In genomic region chr1:235504122-235504493, GRCh38 we compare ENCODE assay signal across 8 cellular contexts. TPM values are rescaled to one million over a fixed set of nuclear protein-coding genes. Genes with fewer than 3 reads are reported as not detected.
DNase-seq lines count a peak whose midpoint lies in the region; ATAC-seq, FAIRE-seq and TF ChIP-seq lines count a peak whose summit lies in the region.

TSS of gene B3GALNT2 (minus strand) at chr1:235504452. CDS start at chr1:235504252, 200 bp downstream.

- H3K9me3 Mint-ChIP-seq in CD4-positive, alpha-beta memory T cell = no peaks in the 10 kb centered on the region
- no peaks in the 10 kb centered on the region for H3K9me3 Mint-ChIP-seq in stimulated activated naive CD8-positive, alpha-beta T cell treated with anti-CD3 and anti-CD28 coated beads, Interleukin-15, amount 100 ng/mL, for 72 hours

- peak within 1 kb of the TSS; percentile 74 for H3K4me3 ChIP-seq in CD4-positive, alpha-beta memory T cell (ENCODE audit: low read length in 2 of 2)
- H3K4me3 ChIP-seq in astrocyte of the cerebellum (ENCODE audit: low read depth, low read length) (peak within 1 kb of the TSS; percentile 78), kidney (ENCODE audit: low read length in 2 of 2) (peak within 1 kb of the TSS; percentile 81 to 91)

- H3K9ac ChIP-seq in kidney (ENCODE audit: low read length in 2 of 2) = peak within 1 kb of the TSS; percentile 74 to 91

- peak within 1 kb of the TSS; percentile 97 to 100 (median 98) for H3K27ac Mint-ChIP-seq in CD4-positive, alpha-beta memory T cell
- H3K27ac Mint-ChIP-seq in stimulated activated naive CD8-positive, alpha-beta T cell treated with anti-CD3 and anti-CD28 coated beads, Interleukin-15, amount 100 ng/mL, for 72 hours = peak within 1 kb of the TSS; percentile 93 to 99

- TF ChIP-seq CTCF in astrocyte of the cerebellum (IDR thresholded peaks at IDR 0.05; ENCODE audit: low read depth, low read length, missing control alignments) (no peak), kidney (IDR thresholded peaks at IDR 0.05; ENCODE audit: borderline replicate concordance, extremely low read depth, insufficient read depth) (no peak)

- CTCF ChIA-PET in CD4-positive, alpha-beta memory T cell (lab: Charles Lee; ENCODE audit: partially characterized antibody) = interaction anchor here (0.7 to 2.1 kb wide), 20 partner anchors 8 to 521 kb away, joined by 3 to 17 read pairs (median 4); no protein-coding TSS in a partner anchor

- H3K4me1 Mint-ChIP-seq in CD4-positive, alpha-beta memory T cell = peaks cover 12 to 32% (median 19%) of the 10 kb centered on the region in 4 donors
- peaks cover 35% of the 10 kb centered on the region for H3K4me1 Mint-ChIP-seq in stimulated activated naive CD8-positive, alpha-beta T cell treated with anti-CD3 and anti-CD28 coated beads, Interleukin-15, amount 100 ng/mL, for 72 hours

- H3K4me3 Mint-ChIP-seq in CD4-positive, alpha-beta memory T cell = peak within 1 kb of the TSS; percentile 92 to 98 (median 96)
- H3K4me3 Mint-ChIP-seq in stimulated activated naive CD8-positive, alpha-beta T cell treated with anti-CD3 and anti-CD28 coated beads, Interleukin-15, amount 100 ng/mL, for 72 hours = peak within 1 kb of the TSS; percentile 93 to 99

- in situ Hi-C loops in astrocyte of the cerebellum (cut with HindIII; ENCODE audit: low sequenced_read_pairs) = no loop called here

- peak; percentile 47 for ATAC-seq in GM19463 (IDR thresholded peaks at IDR 0.05; ENCODE audit: unreplicated experiment)
- ATAC-seq in HG03558 (IDR thresholded peaks at IDR 0.05; ENCODE audit: extremely low read depth, unreplicated experiment) = peak; percentile 30
- ATAC-seq in stimulated activated naive CD8-positive, alpha-beta T cell treated with anti-CD3 and anti-CD28 coated beads, Interleukin-15, amount 100 ng/mL, for 72 hours = peak; percentile 81

- H3K9me3 ChIP-seq in CD4-positive, alpha-beta memory T cell (ENCODE audit: control insufficient read depth in 1 of 2, low read length in 2 of 2) = no peaks in the 10 kb centered on the region
- H3K9me3 ChIP-seq in kidney (ENCODE audit: control insufficient read depth in 1 of 2, low read length in 2 of 2) = no peaks in the 10 kb centered on the region

- no peaks in the 10 kb centered on the region for H3K27me3 Mint-ChIP-seq in CD4-positive, alpha-beta memory T cell
- no peaks in the 10 kb centered on the region for H3K27me3 Mint-ChIP-seq in stimulated activated naive CD8-positive, alpha-beta T cell treated with anti-CD3 and anti-CD28 coated beads, Interleukin-15, amount 100 ng/mL, for 72 hours

- no peaks in the 10 kb centered on the region for H3K36me3 ChIP-seq in CD4-positive, alpha-beta memory T cell (ENCODE audit: insufficient read depth, low read length)
- no peaks in the 10 kb centered on the region for H3K36me3 ChIP-seq in kidney (ENCODE audit: control insufficient read depth in 1 of 2, insufficient read depth in 2 of 2, low read length in 2 of 2)

- H3K27me3 ChIP-seq in CD4-positive, alpha-beta memory T cell (ENCODE audit: insufficient read depth, low read length) = no peaks in the 10 kb centered on the region

- peaks cover 0 to 14% of the 10 kb centered on the region in 2 donors for H3K36me3 Mint-ChIP-seq in CD4-positive, alpha-beta memory T cell

- intact Hi-C loops in CD4-positive, alpha-beta memory T cell (cut with micrococcal nuclease) = loop anchor here (1.0 to 5.0 kb wide), 7 partner anchors 138 to 1100 kb away; partner anchors contain the start of genes ARID4B, GGPS1, HEATR1 and LYST
- intact Hi-C loops in kidney (cut with DNase I) = no loop called here

- no peak for FAIRE-seq in kidney (lab: Jason Lieb, UNC)

- peaks cover 20% of the 10 kb centered on the region for H3K4me1 ChIP-seq in CD4-positive, alpha-beta memory T cell (ENCODE audit: insufficient read depth, low read length)
- H3K4me1 ChIP-seq in kidney (ENCODE audit: control insufficient read depth in 1 of 2, insufficient read depth in 1 of 2, low read depth in 1 of 2, low read length in 2 of 2) = peaks cover 0 to 2% of the 10 kb centered on the region in 2 donors

- no peak for DNase-seq in CD4-positive, alpha-beta memory T cell
- DNase-seq in astrocyte of the cerebellum (ENCODE audit: low read depth) = no peak
- no peak for DNase-seq in kidney
- no peak for DNase-seq in stimulated activated naive CD8-positive, alpha-beta T cell treated with anti-CD3 and anti-CD28 coated beads, Interleukin-15, amount 100 ng/mL, for 72 hours
- no peak for DNase-seq in AG08396 (ENCODE audit: low spot score)
- DNase-seq in DMS153 (lab: John Stamatoyannopoulos, UW) = no peak

- peak within 1 kb of the TSS; percentile 85 for H3K27ac ChIP-seq in CD4-positive, alpha-beta memory T cell (ENCODE audit: low read depth, low read length)
- peak within 1 kb of the TSS; percentile 97 to 98 for H3K27ac ChIP-seq in kidney (ENCODE audit: low read depth in 2 of 2, low read length in 2 of 2)

- POLR2A ChIA-PET in CD4-positive, alpha-beta memory T cell (lab: Charles Lee; ENCODE audit: partially characterized antibody) = interaction anchor here (0.6 to 3.0 kb wide), 19 partner anchors 11 to 1131 kb away, joined by 3 to 14 read pairs (median 3); partner anchors contain the start of genes ARID4B, COA6, GGPS1 and GNG4

RNA-seq across cellular contexts. Expression of gene B3GALNT2, which starts in this region (rescaled TPM):
- 10 to 100 TPM; 11.0 to 12.1 TPM for total RNA-seq in CD4-positive, alpha-beta memory T cell
- 1 to 10 TPM; 6.3 to 7.2 TPM for polyA plus RNA-seq in CD4-positive, alpha-beta memory T cell
- total RNA-seq in kidney = 14.4 TPM
- polyA plus RNA-seq in kidney (ENCODE audit: insufficient read depth, low read depth, low replicate concordance) = 2.0 TPM

Comparison
In these comparisons a context has a peak if more than half of its experiments do, and no peak if none do; other contexts are left out.
1. ATAC-seq: peak in every context shown above with its lines; median percentile 81 in stimulated activated naive CD8-positive, alpha-beta T cell treated with anti-CD3 and anti-CD28 coated beads, Interleukin-15, amount 100 ng/mL, for 72 hours; 47 in GM19463; 30 in HG03558.